10 cellular contexts compared by ENCODE assay signal in the genomic region with DNA sequence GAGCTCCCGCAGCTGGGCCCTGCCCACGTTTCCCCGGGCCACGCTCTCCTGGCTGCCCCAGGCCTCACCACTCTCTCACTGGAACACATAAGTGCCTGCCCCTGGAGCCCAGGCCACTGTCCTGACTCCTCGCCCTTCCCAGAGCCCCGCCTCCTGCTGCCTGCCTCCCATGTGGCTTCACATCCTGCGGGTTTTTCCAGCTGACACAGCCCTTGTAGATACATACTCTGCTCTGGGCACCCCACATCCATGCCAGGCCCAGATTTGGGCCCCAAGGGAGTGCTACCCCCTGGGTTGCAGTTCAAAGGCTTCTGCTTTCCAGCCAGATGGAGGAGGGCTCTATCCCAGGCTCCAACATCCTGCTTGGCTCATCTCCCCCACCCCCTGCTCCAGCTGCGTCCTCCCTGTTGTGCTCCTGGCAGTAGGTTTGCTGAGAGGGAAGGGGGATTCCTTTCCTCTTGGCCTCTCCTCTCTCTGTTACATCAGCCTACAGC.
A peak's percentile ranks its signal among the peaks of the same experiment; 100 is the strongest.
DNase-seq lines count a peak whose midpoint lies in the region; TF ChIP-seq lines count a peak whose summit lies in the region.
"Had no signal": no experiment of that assay in that cellular context is flagged by ENCODE, and none has a peak within 500 bp of the region (broad histone marks: within the 10 kb centered on the region; RNA-seq: fewer than 3 reads in every experiment).

No MANE protein-coding gene starts in this region.

- intact Hi-C loops in vagina (cut with DNase I) = loop anchor here (2.0 to 10.0 kb wide), 2 partner anchors 63 to 137 kb away; a partner anchor contains a TSS

- TF ChIP-seq POLR2A in vagina (IDR thresholded peaks at IDR 0.05) (no peak), Peyer's patch (IDR thresholded peaks at IDR 0.05) (no peak)

- DNase-seq in NCI-H1417 (lab: John Stamatoyannopoulos, UW) (peak in 2 of 3 experiments; percentile 35 to 58), NCI-H1417 treated with DMSO at 0.1 percent for 48 hours (lab: John Stamatoyannopoulos, UW) (no peak), choroid plexus epithelial cell (ENCODE audit: low read depth) (peak; percentile 61), left kidney (ENCODE audit: low read depth, low spot score) (peak; percentile 66), vagina (ENCODE audit: extremely low spot score in 2 of 2) (no peak), kidney glomerular epithelial cell (lab: John Stamatoyannopoulos, UW) (no peak), Peyer's patch (no peak)
- DNase-seq in NK-92 treated with Interleukin-12 subunit alpha and Interleukin-12 subunit beta, amount 100 ng/mL, for 24 hours (lab: John Stamatoyannopoulos, UW) = no peak
- DNase-seq: activated B cell treated with CpG ODN at 0.5 μM for 24 hours; activated naive CD4-positive, alpha-beta T cell treated with anti-CD3 and anti-CD28 coated beads, Interleukin-2, amount 50 U/mL, for 16 hours had no signal

- H3K9me3 ChIP-seq in vagina (no peaks in the 10 kb centered on the region), Peyer's patch (no peaks in the 10 kb centered on the region)

- H3K4me1 ChIP-seq in vagina (peaks cover 40% of the 10 kb centered on the region), Peyer's patch (peaks cover 0 to 12% (median 0%) of the 10 kb centered on the region in 4 donors)

- no peaks in the 10 kb centered on the region for H3K27me3 ChIP-seq in vagina
- no peaks in the 10 kb centered on the region for H3K27me3 ChIP-seq in Peyer's patch

- H3K27ac ChIP-seq in vagina (peak overlapping the region; percentile 35), Peyer's patch (peak overlapping the region in 1 of 4 donors; percentile 10)

- no peak for TF ChIP-seq CTCF in choroid plexus epithelial cell (conservative IDR thresholded peaks at IDR 0.05; ENCODE audit: low read depth, low read length)
- TF ChIP-seq CTCF in vagina (IDR thresholded peaks at IDR 0.05) = no peak
- no peak for TF ChIP-seq CTCF in Peyer's patch (IDR thresholded peaks at IDR 0.05)

- no peaks in the 10 kb centered on the region for H3K36me3 ChIP-seq in vagina
- no peaks in the 10 kb centered on the region for H3K36me3 ChIP-seq in Peyer's patch

- H3K4me3 ChIP-seq in choroid plexus epithelial cell (ENCODE audit: low read depth, low read length) (no peak overlapping the region), vagina (no peak overlapping the region), Peyer's patch (no peak overlapping the region)

Comparison
In these comparisons a context has a peak if more than half of its experiments do, and no peak if none do; other contexts are left out.
1. DNase-seq: peak in NCI-H1417 (2 of 3), choroid plexus epithelial cell (single experiment) and left kidney (single experiment); none in NCI-H1417 treated with DMSO at 0.1 percent for 48 hours (single experiment), vagina (0 of 2), kidney glomerular epithelial cell (single experiment), NK-92 treated with Interleukin-12 subunit alpha and Interleukin-12 subunit beta, amount 100 ng/mL, for 24 hours (single experiment) and Peyer's patch (0 of 3).